ENCODE assay signal across 8 cellular contexts in the genomic region with DNA sequence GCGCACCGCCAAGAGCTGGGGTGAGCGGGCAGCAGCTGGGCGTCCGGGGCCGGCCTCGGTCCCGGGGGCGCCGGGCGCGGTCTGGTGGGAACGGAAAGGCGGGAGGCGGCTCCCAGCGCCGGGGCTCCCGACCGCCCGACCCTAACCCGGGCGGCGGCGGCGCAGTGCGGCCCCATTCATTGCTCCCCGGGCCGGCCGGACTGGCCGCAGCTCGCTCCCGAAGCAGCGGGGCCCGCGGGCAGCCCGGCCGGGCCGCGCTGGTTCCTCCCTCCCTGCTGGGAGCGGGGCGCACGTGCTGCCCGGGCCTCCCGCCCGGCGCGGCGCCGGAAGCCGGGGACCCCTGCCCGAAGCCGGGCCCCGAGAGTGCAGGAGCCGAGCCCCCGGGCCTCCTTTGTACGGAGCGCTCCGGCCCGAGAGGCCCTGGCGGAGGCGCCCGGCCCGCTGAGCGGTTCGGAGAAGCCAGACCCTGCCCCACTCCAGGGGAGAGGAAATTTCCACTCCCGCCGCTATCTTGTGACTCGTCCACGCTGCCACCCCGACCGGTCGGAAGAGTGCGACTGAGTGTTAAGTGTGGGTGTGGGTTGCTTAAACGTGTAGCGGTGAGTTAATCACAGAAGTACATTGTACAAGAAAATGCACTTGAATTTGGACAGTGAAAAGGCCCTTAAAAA. TPM values are rescaled to one million over a fixed set of nuclear protein-coding genes. Genes with fewer than 3 reads are reported as not detected.
A peak's percentile ranks its signal among the peaks of the same experiment; 100 is the strongest.
DNase-seq lines count a peak whose midpoint lies in the region; ATAC-seq, FAIRE-seq and TF ChIP-seq lines count a peak whose summit lies in the region.

No MANE protein-coding gene starts in this region.

- TF ChIP-seq RAD21 in HepG2 (CRISPR knock-in tag; IDR thresholded peaks at IDR 0.05): 0 out of 2 replicates have a peak, but pooled peaks have one; percentile 26

- DNase-seq in GM12864 (ENCODE audit: low read depth) (peak; percentile 19), H4 (ENCODE audit: low spot score) (peak; percentile 26), MM.1S (peak; percentile 46), HepG2 (ENCODE audit: low spot score) (peak; percentile 33), NCI-H510A (lab: John Stamatoyannopoulos, UW) (no peak)
- peak; percentile 68 to 78 for DNase-seq in activated CD4-positive, alpha-beta T cell treated with anti-CD3 and anti-CD28 coated beads for 4 hours
- DNase-seq in stimulated activated CD4-positive, alpha-beta T cell treated with anti-CD3 and anti-CD28 coated beads, Interleukin-2, amount 100 ng/mL, for 4 hours (ENCODE audit: low read depth): peak; percentile 76

- BruUV-seq in HepG2 (replicated peaks; lab: Mats Ljungman, UMichigan): no TSS peak

- peaks cover 16% of the 10 kb centered on the region for H3F3A ChIP-seq in MM.1S (ENCODE audit: insufficient read depth, low read length)

- TF ChIP-seq EP300 in HepG2 (IDR thresholded peaks at IDR 0.05; ENCODE audit: low read depth in 2 of 2, low read length in 2 of 2) (0 out of 4 replicates have a peak, but pooled peaks of 1 of the 2 experiments have one; percentile 10), HepG2 (CRISPR knock-in tag; IDR thresholded peaks at IDR 0.05; ENCODE audit: borderline replicate concordance) (no peak)

- in situ Hi-C loops in HepG2 (cut with HindIII; ENCODE audit: extremely low pct_ligation_motif_present, low pct_unique_long_range_greater_than_20kb): loop anchor here (10.0 kb wide), 1 partner anchor 142 kb away; a partner anchor contains a TSS

- peak overlapping the region; percentile 86 for H3K4me2 ChIP-seq in MM.1S (ENCODE audit: low read depth, low read length)
- peak overlapping the region; percentile 81 for H3K4me2 ChIP-seq in HepG2 (ENCODE audit: low read depth, low read length)

- H3K9me3 ChIP-seq in MM.1S (replicated peaks; ENCODE audit: insufficient read depth, low read length) (no peaks in the 10 kb centered on the region), HepG2 (ENCODE audit: low read length) (no peaks in the 10 kb centered on the region)

- intact Hi-C loops in HepG2 (cut with micrococcal nuclease; ENCODE audit: unreplicated experiment): loop anchor here (1.0 to 10.0 kb wide), 3 partner anchors 26 to 572 kb away; a partner anchor contains a TSS

- no peak for FAIRE-seq in HepG2 (lab: Jason Lieb, UNC)

- peak overlapping the region; percentile 84 for H3K27ac ChIP-seq in MM.1S (ENCODE audit: low read length)
- H3K27ac ChIP-seq in cingulate gyrus (ENCODE audit: low read depth, low read length): peak overlapping the region; percentile 88
- H3K27ac ChIP-seq in HepG2 (ENCODE audit: extremely low read length, insufficient read depth, low read length): peak overlapping the region; percentile 87

- H3K79me2 ChIP-seq in MM.1S (ENCODE audit: low read length): peaks cover 50% of the 10 kb centered on the region
- peaks cover 46% of the 10 kb centered on the region for H3K79me2 ChIP-seq in HepG2 (ENCODE audit: insufficient read depth, low read length)

- WGBS in HepG2 (ENCODE audit: low lambda C conversion rate): 0% methylated on average over 11 of the region's 75 CpGs

- H3K36me3 ChIP-seq in MM.1S (replicated peaks; ENCODE audit: insufficient read depth, low read length) (0 out of 2 replicates have a peak, but pooled peaks cover 4% of the 10 kb centered on the region), HepG2 (replicated peaks in 1 of 2; ENCODE audit: control insufficient read depth in 1 of 2, insufficient read depth in 2 of 2, low read length in 2 of 2) (no peaks in the 10 kb centered on the region)

- no peaks in the 10 kb centered on the region; the same call in 1 of the 2 replicates for H4K20me1 ChIP-seq in MM.1S (ENCODE audit: insufficient read depth, low read length)
- peaks cover 4% of the 10 kb centered on the region; the same call in 1 of the 2 replicates for H4K20me1 ChIP-seq in HepG2 (ENCODE audit: insufficient read depth, low read length)

- H3K9ac ChIP-seq in MM.1S (ENCODE audit: low read length) (peak overlapping the region; percentile 89), HepG2 (ENCODE audit: insufficient read depth, low read depth, low read length) (peak overlapping the region; percentile 86)

- H3K9me2 ChIP-seq in MM.1S (replicated peaks; ENCODE audit: insufficient read depth, low read length): no peaks in the 10 kb centered on the region

- TF ChIP-seq CTCF in GM12864 (IDR thresholded peaks at IDR 0.05; ENCODE audit: low read depth, low read length, missing control alignments) (no peak), MM.1S (IDR thresholded peaks at IDR 0.05; ENCODE audit: low read length) (no peak), HepG2 (CRISPR knock-in tag; IDR thresholded peaks at IDR 0.05) (no peak)

- H3K27me3 ChIP-seq in MM.1S (replicated peaks; ENCODE audit: insufficient read depth, low read length): no peaks in the 10 kb centered on the region
- H3K27me3 ChIP-seq in HepG2 (ENCODE audit: control insufficient read depth in 1 of 2, insufficient read depth in 2 of 2, low read length in 2 of 2): no peaks in the 10 kb centered on the region

- 0 out of 4 replicates have a peak, but pooled peaks of 1 of the 2 experiments have one; percentile 36 for TF ChIP-seq POLR2A in HepG2 (IDR thresholded peaks at IDR 0.05; ENCODE audit: insufficient read depth in 1 of 2, low read depth in 2 of 2, low read length in 2 of 2)

- H3K4me1 ChIP-seq in MM.1S (ENCODE audit: low read length) (peaks cover 12% of the 10 kb centered on the region; the same call in 1 of the 2 replicates), HepG2 (ENCODE audit: insufficient read depth, low read length) (peaks cover 40% of the 10 kb centered on the region)

- CTCF ChIA-PET in HepG2 (lab: Yijun Ruan, JAX; ENCODE audit: low intra/inter-chr PET ratio, low total read pairs): no interaction called here

- POLR2A ChIA-PET in HepG2 (lab: Yijun Ruan, JAX): interaction anchor here (1.1 to 1.2 kb wide), 3 partner anchors 16 to 148 kb away, joined by 4 read pairs; a partner anchor contains a TSS

- H2AFZ ChIP-seq in MM.1S (ENCODE audit: low read length): peak overlapping the region; percentile 83
- peak overlapping the region; percentile 77 for H2AFZ ChIP-seq in HepG2 (ENCODE audit: low read length)

- H3K4me3 ChIP-seq in GM12864 (ENCODE audit: low read depth, low read length): peak overlapping the region; percentile 63
- peak overlapping the region; percentile 94 for H3K4me3 ChIP-seq in MM.1S (ENCODE audit: low read length)
- H3K4me3 ChIP-seq in HepG2 (replicated peaks in 1 of 3; ENCODE audit: insufficient read depth in 1 of 3, low read depth in 2 of 3, low read length in 3 of 3): peak overlapping the region; percentile 92 to 99 (median 92)

- ATAC-seq in HepG2: peak; percentile 60

TF ChIP-seq in HepG2, 621 proteins besides CTCF, POLR2A, EP300 and RAD21 (continues in another document):
- TF ChIP-seq KLF16 (CRISPR knock-in tag; IDR thresholded peaks at IDR 0.05) (no peak; a peak in 1 of 4 replicates), SPEN (CRISPR knock-in tag; IDR thresholded peaks at IDR 0.05; ENCODE audit: low read depth) (no peak; the same call in 1 of the 2 replicates), ZNF30 (CRISPR knock-in tag; IDR thresholded peaks at IDR 0.05) (no peak), REPIN1 (CRISPR knock-in tag; IDR thresholded peaks at IDR 0.05; ENCODE audit: borderline replicate concordance, low read depth) (no peak)
- TF ChIP-seq, protein P1, sequence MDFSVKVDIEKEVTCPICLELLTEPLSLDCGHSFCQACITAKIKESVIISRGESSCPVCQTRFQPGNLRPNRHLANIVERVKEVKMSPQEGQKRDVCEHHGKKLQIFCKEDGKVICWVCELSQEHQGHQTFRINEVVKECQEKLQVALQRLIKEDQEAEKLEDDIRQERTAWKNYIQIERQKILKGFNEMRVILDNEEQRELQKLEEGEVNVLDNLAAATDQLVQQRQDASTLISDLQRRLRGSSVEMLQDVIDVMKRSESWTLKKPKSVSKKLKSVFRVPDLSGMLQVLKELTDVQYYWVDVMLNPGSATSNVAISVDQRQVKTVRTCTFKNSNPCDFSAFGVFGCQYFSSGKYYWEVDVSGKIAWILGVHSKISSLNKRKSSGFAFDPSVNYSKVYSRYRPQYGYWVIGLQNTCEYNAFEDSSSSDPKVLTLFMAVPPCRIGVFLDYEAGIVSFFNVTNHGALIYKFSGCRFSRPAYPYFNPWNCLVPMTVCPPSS (IDR thresholded peaks at IDR 0.05): no peak

RNA-seq across cellular contexts. Expression of a gene that starts 0.6 kb away (rescaled TPM):
- total RNA-seq in H4 (2014; rRNA removed; shearing (Covaris generic)): 131 and 132 TPM in 2 replicates
- 61.6 and 84.3 TPM in 2 replicates for total RNA-seq in HepG2 (2016; rRNA removed; fragmentation: Illumina TruSeq; extraction: Trizol)
- total RNA-seq in HepG2 (2016; cell fraction: cytosol; rRNA removed; fragmentation: Illumina TruSeq; extraction: Trizol; ENCODE audit: low read depth): 17.6 and 23.7 TPM in 2 replicates
- 60.7 and 84.6 TPM in 2 replicates for total RNA-seq in HepG2 (2016; cell fraction: insoluble cytoplasmic fraction; rRNA removed; fragmentation: Illumina TruSeq; extraction: Trizol)
- total RNA-seq in HepG2 (2016; cell fraction: membrane; rRNA removed; fragmentation: Illumina TruSeq; extraction: Trizol): 41.4 and 48.2 TPM in 2 replicates
- 107 and 136 TPM in 2 replicates for total RNA-seq in HepG2 (2016; cell fraction: nucleus; rRNA removed; fragmentation: Illumina TruSeq; extraction: Trizol)
- polyA plus RNA-seq in HepG2 (2011; rRNA removed): 65.8 and 93.6 TPM in 2 replicates
- polyA plus RNA-seq in HepG2 (2011; cell fraction: cytosol; rRNA removed): 60.4 and 102 TPM in 2 replicates
- polyA plus RNA-seq in HepG2 (2011; cell fraction: nucleus; rRNA removed): 27.5 and 41.2 TPM in 2 replicates
- 108 TPM in 2 replicates for polyA plus RNA-seq in HepG2 (2012)
- polyA plus RNA-seq in HepG2 (2016; cell fraction: cytosol; fragmentation: Illumina TruSeq; extraction: Trizol; ENCODE audit: low read depth): 33.3 and 33.4 TPM in 2 replicates
- polyA plus RNA-seq in HepG2 (2016; cell fraction: insoluble cytoplasmic fraction; fragmentation: Illumina TruSeq; extraction: Trizol; ENCODE audit: low read depth): 90.6 and 101 TPM in 2 replicates
- 46.3 and 50.2 TPM in 2 replicates for polyA plus RNA-seq in HepG2 (2016; cell fraction: membrane; fragmentation: Illumina TruSeq; extraction: Trizol; ENCODE audit: low read depth)
- 276 and 302 TPM in 2 replicates for polyA plus RNA-seq in HepG2 (2016; cell fraction: nucleus; fragmentation: Illumina TruSeq; extraction: Trizol; ENCODE audit: insufficient read depth, low read depth)
- polyA minus RNA-seq in HepG2 (2011; rRNA and poly(A)+ RNA removed; ENCODE audit: low replicate concordance): 36.0 and 221 TPM in 2 replicates
- polyA minus RNA-seq in HepG2 (2011; cell fraction: cytosol; rRNA and poly(A)+ RNA removed): 33.3 and 35.0 TPM in 2 replicates
- polyA minus RNA-seq in HepG2 (2011; cell fraction: nucleus; rRNA and poly(A)+ RNA removed): 20.1 and 20.8 TPM in 2 replicates
